In genomic region chr10:60943372-60944158, GRCh38 we compare ENCODE assay signal across 8 cellular contexts. TPM values are rescaled to one million over a fixed set of nuclear protein-coding genes. Genes with fewer than 3 reads are reported as not detected.
DNase-seq lines count a peak whose midpoint lies in the region; ATAC-seq lines count a peak whose summit lies in the region.

No MANE protein-coding gene starts in this region.

- peak; percentile 51 for DNase-seq in COR-L47 (lab: John Stamatoyannopoulos, UW)
- peak; percentile 12 for DNase-seq in HS-27A (ENCODE audit: low read depth)
- DNase-seq in SW480 (ENCODE audit: low spot score): peak; percentile 48
- peak; percentile 78 for DNase-seq in dermis blood vessel endothelial cell
- DNase-seq in left colon: peak; percentile 59 to 68
- DNase-seq in stimulated activated CD4-positive, alpha-beta T cell treated with anti-CD3 and anti-CD28 coated beads, Interleukin-2, amount 100 ng/mL, for 24 hours: peak; percentile 18 to 21
- DNase-seq in T-helper 9 cell: no peak

- ATAC-seq in GM19438 (IDR thresholded peaks at IDR 0.05; ENCODE audit: low read depth, unreplicated experiment): peak; percentile 35
- ATAC-seq in left colon: peak; percentile 61

- intact Hi-C loops in left colon (cut with DNase I, micrococcal nuclease): no loop called here

RNA-seq across cellular contexts. Expression of gene RHOBTB1, which starts 0.4 kb away (rescaled TPM):
- total RNA-seq in dermis blood vessel endothelial cell (38.6 and 45.6 TPM in 2 replicates), left colon (1 to 10 TPM; 4.3 to 7.6 TPM)
